ENCODE assay signal across 16 cellular contexts in the genomic region with DNA sequence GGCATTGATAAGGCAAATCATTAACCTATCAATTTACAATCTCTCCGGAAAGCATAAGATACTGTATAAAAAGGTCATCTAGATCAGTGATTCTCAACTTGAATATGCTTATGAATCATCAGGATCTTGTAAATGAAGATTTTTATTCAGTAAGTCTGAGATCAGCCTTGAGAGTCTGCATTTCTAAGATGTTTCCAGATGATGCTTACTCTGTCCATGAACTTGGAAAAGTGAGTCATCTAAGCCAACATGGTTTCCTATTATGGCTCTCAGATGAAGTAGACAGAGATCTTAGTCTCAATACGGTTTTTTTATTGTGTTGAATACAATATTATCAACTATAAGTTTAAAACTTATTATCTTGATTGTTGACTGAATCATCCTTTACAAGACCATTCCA.
A peak's percentile ranks its signal among the peaks of the same experiment; 100 is the strongest.
DNase-seq lines count a peak whose midpoint lies in the region; ATAC-seq, FAIRE-seq and TF ChIP-seq lines count a peak whose summit lies in the region.
"Had no signal": no experiment of that assay in that cellular context is flagged by ENCODE, and none has a peak within 500 bp of the region (broad histone marks: within the 10 kb centered on the region; RNA-seq: fewer than 3 reads in every experiment).

No MANE protein-coding gene starts in this region.

- no peak for FAIRE-seq in pancreas (lab: Jason Lieb, UNC)
- FAIRE-seq: G401.6, GM12891 had no signal

- no peaks in the 10 kb centered on the region for H3K27me3 ChIP-seq in foreskin keratinocyte
- H3K27me3 ChIP-seq in pancreas, result no peaks in the 10 kb centered on the region

- TF ChIP-seq CTCF in foreskin keratinocyte (conservative IDR thresholded peaks at IDR 0.05) (no peak), pancreas (IDR thresholded peaks at IDR 0.05) (no peak)

- peak; percentile 51 for DNase-seq in COLO829 (ENCODE audit: low spot score)
- DNase-seq in RPMI7951 (ENCODE audit: low read depth), result peak; percentile 6
- DNase-seq in foreskin keratinocyte, result peak; percentile 5 to 11
- no peak for DNase-seq in pancreas
- no peak for DNase-seq in NCI-H2227 treated with DMSO at 0.1 percent for 48 hours (lab: John Stamatoyannopoulos, UW)
- no peak for DNase-seq in HK-2 (ENCODE audit: unreplicated experiment)
- DNase-seq in occipital lobe (lab: John Stamatoyannopoulos, UW), result no peak
- no peak for DNase-seq in activated naive CD4-positive, alpha-beta T cell treated with Interleukin-2 at 50 U/mL for 16 hours
- DNase-seq: Caco-2; CD8-positive, alpha-beta T cell; GOT3 had no signal

- intact Hi-C loops in pancreas (cut with DNase I), result no loop called here

- no peaks in the 10 kb centered on the region for H3K4me1 ChIP-seq in foreskin keratinocyte
- H3K4me1 ChIP-seq in pancreas, result no peaks in the 10 kb centered on the region
- H3K4me1 ChIP-seq: Caco-2, HAP-1 had no signal

- WGBS in pancreas, 2 donors, result 29 to 46% methylated on average over 2 of the region's 2 CpGs

- H3K9me3 ChIP-seq in pancreas, result no peaks in the 10 kb centered on the region
- H3K9me3 ChIP-seq: Caco-2, HAP-1 had no signal

- no peak overlapping the region for H3K4me3 ChIP-seq in pancreas
- H3K4me3 ChIP-seq: HAP-1 had no signal

- H3K27ac ChIP-seq in foreskin keratinocyte, result no peak overlapping the region
- H3K27ac ChIP-seq in pancreas, result peak overlapping the region in 3 of 4 donors; percentile 31 to 48 (median 36)
- H3K27ac ChIP-seq: 22Rv1, HL-60 had no signal

- ATAC-seq in foreskin keratinocyte (no peak), pancreas (peak in 1 of 4 donors; percentile 20)
- ATAC-seq: CD8-positive, alpha-beta T cell had no signal

- H3K36me3 ChIP-seq in pancreas, result no peaks in the 10 kb centered on the region
- H3K36me3 ChIP-seq: HAP-1 had no signal

Comparison
In these comparisons a context has a peak if more than half of its experiments do, and no peak if none do; other contexts are left out.
1. DNase-seq: peak in COLO829 (single experiment), RPMI7951 (single experiment) and foreskin keratinocyte (2 of 2); none in pancreas (0 of 6), NCI-H2227 treated with DMSO at 0.1 percent for 48 hours (single experiment), HK-2 (single experiment), occipital lobe (single experiment) and activated naive CD4-positive, alpha-beta T cell treated with Interleukin-2 at 50 U/mL for 16 hours (single experiment).